Comparison of ENCODE assay signal across 8 cellular contexts in the genomic region with DNA sequence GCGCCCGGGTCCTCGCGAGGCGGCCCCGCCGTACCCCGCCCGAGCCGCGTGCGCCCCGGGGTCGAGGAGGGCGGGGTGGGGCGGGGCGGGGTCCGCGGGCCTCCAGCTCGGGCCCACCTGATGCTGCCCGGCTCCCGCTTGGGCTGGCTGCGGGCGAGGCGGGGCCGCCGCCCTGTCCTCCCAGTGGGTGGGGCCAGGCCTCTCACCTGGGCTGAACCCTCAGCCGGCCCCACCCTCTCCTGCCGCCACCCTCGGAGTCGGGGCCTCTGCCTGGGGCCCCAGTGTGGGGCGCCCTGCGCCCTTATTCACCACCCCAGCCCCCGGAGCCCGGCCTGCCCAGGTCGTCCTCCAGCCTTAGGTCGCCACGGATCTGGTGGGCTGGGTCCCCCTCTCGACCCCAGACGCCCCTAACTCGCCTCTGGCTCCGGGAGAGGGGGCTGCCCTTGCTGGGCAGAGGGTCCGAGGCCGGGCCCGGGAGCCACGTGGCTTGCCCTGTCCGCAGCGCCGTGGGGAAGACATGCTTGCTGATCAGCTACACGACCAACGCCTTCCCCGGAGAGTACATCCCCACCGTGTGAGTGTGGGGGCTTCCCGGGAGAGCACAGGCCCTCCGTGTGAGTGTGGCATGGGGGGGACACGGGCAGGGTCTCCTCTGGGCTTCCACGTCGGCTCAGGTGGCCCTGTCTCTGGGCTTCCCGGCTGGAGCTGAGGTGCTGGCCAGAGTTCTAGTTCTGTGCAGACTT. TPM values are rescaled to one million over a fixed set of nuclear protein-coding genes. Genes with fewer than 3 reads are reported as not detected.
DNase-seq lines count a peak whose midpoint lies in the region; ATAC-seq and TF ChIP-seq lines count a peak whose summit lies in the region.

No MANE protein-coding gene starts in this region.

- peak overlapping the region; percentile 32 for H3K4me3 Mint-ChIP-seq in activated naive CD8-positive, alpha-beta T cell treated with anti-CD3 and anti-CD28 coated beads, Interleukin-2, amount 50 U/mL, for 24 hours

- H3K4me3 ChIP-seq in kidney epithelial cell (ENCODE audit: low read depth, low read length): peak overlapping the region; percentile 38

- peaks cover 5% of the 10 kb centered on the region for H3K36me3 Mint-ChIP-seq in activated naive CD8-positive, alpha-beta T cell treated with anti-CD3 and anti-CD28 coated beads, Interleukin-2, amount 50 U/mL, for 24 hours (ENCODE audit: low read depth)

- peak; percentile 48 for ATAC-seq in activated naive CD8-positive, alpha-beta T cell treated with anti-CD3 and anti-CD28 coated beads, Interleukin-2, amount 50 U/mL, for 24 hours
- ATAC-seq in GM18505 (IDR thresholded peaks at IDR 0.05; ENCODE audit: unreplicated experiment): no peak

- H3K27me3 Mint-ChIP-seq in activated naive CD8-positive, alpha-beta T cell treated with anti-CD3 and anti-CD28 coated beads, Interleukin-2, amount 50 U/mL, for 24 hours: no peaks in the 10 kb centered on the region

- peaks cover 20% of the 10 kb centered on the region for H3K4me1 Mint-ChIP-seq in activated naive CD8-positive, alpha-beta T cell treated with anti-CD3 and anti-CD28 coated beads, Interleukin-2, amount 50 U/mL, for 24 hours

- H3K36me3 ChIP-seq in kidney epithelial cell (ENCODE audit: control insufficient read depth, insufficient read depth, low read length): no peaks in the 10 kb centered on the region

- no peak for TF ChIP-seq CTCF in kidney epithelial cell (IDR thresholded peaks at IDR 0.05; ENCODE audit: insufficient read depth, low read length, poor library complexity, severe bottlenecking)

- DNase-seq in NCI-H2081 (lab: John Stamatoyannopoulos, UW): peak; percentile 61 to 68
- no peak for DNase-seq in NCI-H2081 treated with DMSO at 0.1 percent for 48 hours (lab: John Stamatoyannopoulos, UW)
- DNase-seq in NCI-H510A treated with DMSO at 0.1 percent for 48 hours (lab: John Stamatoyannopoulos, UW): peak; percentile 41
- DNase-seq in activated naive CD8-positive, alpha-beta T cell treated with anti-CD3 and anti-CD28 coated beads, Interleukin-2, amount 50 U/mL, for 24 hours: peak; percentile 50
- no peak for DNase-seq in kidney epithelial cell (ENCODE audit: low read depth)
- DNase-seq in NCI-H187 treated with DMSO at 0.1 percent for 48 hours (lab: John Stamatoyannopoulos, UW): no peak
- DNase-seq in epidermal melanocyte (ENCODE audit: insufficient read length, low spot score): no peak

- H3K27me3 ChIP-seq in kidney epithelial cell (ENCODE audit: control insufficient read depth, insufficient read depth, low read length): peaks cover 3% of the 10 kb centered on the region

- no peak overlapping the region for H3K27ac Mint-ChIP-seq in activated naive CD8-positive, alpha-beta T cell treated with anti-CD3 and anti-CD28 coated beads, Interleukin-2, amount 50 U/mL, for 24 hours

- no peak for TF ChIP-seq POLR2A in GM18505 (IDR thresholded peaks at IDR 0.05; ENCODE audit: borderline replicate concordance, extremely low read depth, insufficient read depth, insufficient read length)

- H3K9me3 Mint-ChIP-seq in activated naive CD8-positive, alpha-beta T cell treated with anti-CD3 and anti-CD28 coated beads, Interleukin-2, amount 50 U/mL, for 24 hours: no peaks in the 10 kb centered on the region

RNA-seq across cellular contexts. Expression of a gene that starts 0.6 kb away (rescaled TPM):
- total RNA-seq in kidney epithelial cell: 57.4 and 64.1 TPM in 2 replicates

RNA-seq across cellular contexts. Expression of a gene that starts 5.4 kb away (rescaled TPM):
- 70.8 and 73.6 TPM in 2 replicates for total RNA-seq in kidney epithelial cell

RNA-seq across cellular contexts. Expression of a gene that starts 9.0 kb away (rescaled TPM):
- total RNA-seq in kidney epithelial cell: 16.1 and 22.2 TPM in 2 replicates

RNA-seq across cellular contexts. Expression of a gene that starts 9.4 kb away (rescaled TPM):
- 61.3 and 62.3 TPM in 2 replicates for total RNA-seq in kidney epithelial cell

RNA-seq across cellular contexts. Expression of a gene that starts 19.6 kb away (rescaled TPM):
- 72.3 and 112 TPM in 2 replicates for total RNA-seq in kidney epithelial cell

Comparison
In these comparisons a context has a peak if more than half of its experiments do, and no peak if none do; other contexts are left out.
1. DNase-seq: peak in NCI-H2081 (2 of 2), NCI-H510A treated with DMSO at 0.1 percent for 48 hours (single experiment) and activated naive CD8-positive, alpha-beta T cell treated with anti-CD3 and anti-CD28 coated beads, Interleukin-2, amount 50 U/mL, for 24 hours (single experiment); none in NCI-H2081 treated with DMSO at 0.1 percent for 48 hours (single experiment), kidney epithelial cell (single experiment), NCI-H187 treated with DMSO at 0.1 percent for 48 hours (single experiment) and epidermal melanocyte (single experiment).